8 cellular contexts compared by ENCODE assay signal in genomic region chr22:22855617-22856308, GRCh38. TPM values are rescaled to one million over a fixed set of nuclear protein-coding genes. Genes with fewer than 3 reads are reported as not detected.
DNase-seq lines count a peak whose midpoint lies in the region; ATAC-seq and TF ChIP-seq lines count a peak whose summit lies in the region.

No MANE protein-coding gene starts in this region.

- no peaks in the 10 kb centered on the region for H3K9me3 Mint-ChIP-seq in activated naive CD4-positive, alpha-beta T cell treated with anti-CD3 and anti-CD28 coated beads, Interleukin-2, amount 10 ng/mL, durations not matched to agents 7 days and 5 days

- intact Hi-C loops in adrenal gland (cut with DNase I), result loop anchor here in 1 of 2 donors (10.0 kb wide), 1 partner anchor 99 kb away; no protein-coding TSS in a partner anchor

- peak in 1 of 6 experiments; percentile 36 for TF ChIP-seq CTCF in adrenal gland (IDR thresholded peaks at IDR 0.05)

- H2BK5ac ChIP-seq in mesenchymal stem cell (ENCODE audit: low read depth, low read length, poor library complexity, severe bottlenecking), result no peak overlapping the region

- H3K9ac ChIP-seq in mesenchymal stem cell (ENCODE audit: low read length), result no peak overlapping the region

- peaks cover 79% of the 10 kb centered on the region for H3K27me3 Mint-ChIP-seq in activated naive CD4-positive, alpha-beta T cell treated with anti-CD3 and anti-CD28 coated beads, Interleukin-2, amount 10 ng/mL, durations not matched to agents 7 days and 5 days

- H3K27ac Mint-ChIP-seq in activated naive CD4-positive, alpha-beta T cell treated with anti-CD3 and anti-CD28 coated beads, Interleukin-2, amount 10 ng/mL, durations not matched to agents 7 days and 5 days, result no peak overlapping the region

- H3K79me1 ChIP-seq in mesenchymal stem cell (replicated peaks; ENCODE audit: low read length, poor library complexity, severe bottlenecking), result no peaks in the 10 kb centered on the region

- ATAC-seq in HG03432 (IDR thresholded peaks at IDR 0.05; ENCODE audit: unreplicated experiment) (no peak), GM18502 (IDR thresholded peaks at IDR 0.05; ENCODE audit: poor library complexity, unreplicated experiment) (no peak)

- no peak for TF ChIP-seq POLR2A in adrenal gland (IDR thresholded peaks at IDR 0.05)

- H3K27me3 ChIP-seq in mesenchymal stem cell (ENCODE audit: control insufficient read depth in 1 of 2, insufficient read depth in 1 of 2, low read length in 2 of 2) (peaks cover 0 to 85% of the 10 kb centered on the region in 2 experiments), adrenal gland (no peaks in the 10 kb centered on the region)

- H3K36me3 ChIP-seq in mesenchymal stem cell (ENCODE audit: control insufficient read depth in 1 of 2, insufficient read depth in 2 of 2, low read depth in 1 of 2, low read length in 2 of 2), result no peaks in the 10 kb centered on the region
- H3K36me3 ChIP-seq in adrenal gland (replicated peaks in 1 of 2), result no peaks in the 10 kb centered on the region

- no peaks in the 10 kb centered on the region for H3K36me3 Mint-ChIP-seq in activated naive CD4-positive, alpha-beta T cell treated with anti-CD3 and anti-CD28 coated beads, Interleukin-2, amount 10 ng/mL, durations not matched to agents 7 days and 5 days

- DNase-seq in COLO668 (lab: John Stamatoyannopoulos, UW; ENCODE audit: unreplicated experiment) (peak; percentile 43), KBM-7 (peak; percentile 35), mesenchymal stem cell (no peak), adrenal gland (no peak), putamen (ENCODE audit: low spot score) (no peak)
- DNase-seq in activated naive CD4-positive, alpha-beta T cell treated with anti-CD3 and anti-CD28 coated beads, Interleukin-2, amount 10 ng/mL, durations not matched to agents 7 days and 5 days, result peak; percentile 64

- in situ Hi-C loops in KBM-7 (cut with MboI; ENCODE audit: low pct_unique_long_range_greater_than_20kb, low sequenced_read_pairs), result loop anchor here (10.0 kb wide), 1 partner anchor 99 kb away; no protein-coding TSS in a partner anchor

- no peak overlapping the region for H4K8ac ChIP-seq in mesenchymal stem cell (ENCODE audit: low read length)

- H4K91ac ChIP-seq in mesenchymal stem cell (ENCODE audit: low read length), result no peak overlapping the region

- H3K14ac ChIP-seq in mesenchymal stem cell (ENCODE audit: low read length in 2 of 2), result no peak overlapping the region

- no peak overlapping the region for H2BK12ac ChIP-seq in mesenchymal stem cell (ENCODE audit: low read length in 2 of 2)

- no peaks in the 10 kb centered on the region for H3K4me1 Mint-ChIP-seq in activated naive CD4-positive, alpha-beta T cell treated with anti-CD3 and anti-CD28 coated beads, Interleukin-2, amount 10 ng/mL, durations not matched to agents 7 days and 5 days

- no peak overlapping the region for H3K18ac ChIP-seq in mesenchymal stem cell (ENCODE audit: low read depth in 1 of 2, low read length in 2 of 2)

- H2AFZ ChIP-seq in mesenchymal stem cell (ENCODE audit: low read depth, low read length), result peak overlapping the region; percentile 53

- H3K4me2 ChIP-seq in mesenchymal stem cell (ENCODE audit: low read length, poor library complexity, severe bottlenecking), result no peak overlapping the region

- H3K27ac ChIP-seq in mesenchymal stem cell (ENCODE audit: low read length, poor library complexity, severe bottlenecking) (no peak overlapping the region), adrenal gland (no peak overlapping the region)

- H3K23ac ChIP-seq in mesenchymal stem cell (ENCODE audit: low read length in 2 of 2), result no peak overlapping the region

- H3K4me1 ChIP-seq in mesenchymal stem cell (ENCODE audit: control insufficient read depth, insufficient read depth, low read depth, low read length) (no peaks in the 10 kb centered on the region), adrenal gland (replicated peaks in 1 of 2) (no peaks in the 10 kb centered on the region)

- no peak overlapping the region for H3K4me3 Mint-ChIP-seq in activated naive CD4-positive, alpha-beta T cell treated with anti-CD3 and anti-CD28 coated beads, Interleukin-2, amount 10 ng/mL, durations not matched to agents 7 days and 5 days

- no peak overlapping the region for H3K4ac ChIP-seq in mesenchymal stem cell (ENCODE audit: low read depth in 1 of 2, low read length in 2 of 2)

- CTCF ChIA-PET in activated naive CD4-positive, alpha-beta T cell treated with anti-CD3 and anti-CD28 coated beads, Interleukin-2, amount 10 ng/mL, durations not matched to agents 7 days and 5 days (lab: Charles Lee), result interaction anchor here (0.6 to 12.0 kb wide), 21 partner anchors 8 to 119 kb away, joined by 3 to 187 read pairs (median 4); no protein-coding TSS in a partner anchor

- H3K4me3 ChIP-seq in mesenchymal stem cell (ENCODE audit: insufficient read depth in 1 of 2, low read depth in 1 of 2, low read length in 2 of 2), result no peak overlapping the region
- H3K4me3 ChIP-seq in adrenal gland, result no peak overlapping the region

- no peaks in the 10 kb centered on the region for H3K9me3 ChIP-seq in mesenchymal stem cell (ENCODE audit: control insufficient read depth, low read length)
- H3K9me3 ChIP-seq in adrenal gland (replicated peaks in 1 of 3), result no peaks in the 10 kb centered on the region

- no peak overlapping the region for H2AK5ac ChIP-seq in mesenchymal stem cell (ENCODE audit: low read length, severe bottlenecking)

- WGBS in mesenchymal stem cell, result 60% methylated on average over 5 of the region's 5 CpGs
- WGBS in adrenal gland, 4 donors, result 65 to 79% (median 72%) methylated on average over 4 to 5 of the region's 5 CpGs

- no peak overlapping the region for H2BK120ac ChIP-seq in mesenchymal stem cell (ENCODE audit: low read depth, low read length)

- H2BK15ac ChIP-seq in mesenchymal stem cell (ENCODE audit: low read depth, poor library complexity, severe bottlenecking), result no peak overlapping the region

RNA-seq across cellular contexts. Expression of gene IGLL5, which starts 31.9 kb away (rescaled TPM):
- not detected for polyA plus RNA-seq in mesenchymal stem cell (2013, experiment 1 of 2)
- polyA plus RNA-seq in mesenchymal stem cell (2013, experiment 2 of 2), result not detected
- total RNA-seq in adrenal gland, result 1 to 10 TPM in 2 of 8 donors, under 1 TPM in 1, not detected in 5; 0.43 to 2.2 (median 1.4) TPM
- polyA plus RNA-seq in adrenal gland, result 10 to 100 TPM in 1 of 3 donors, 1 to 10 TPM in 2; 1.4 to 24.7 (median 3.1) TPM

Comparison
In these comparisons a context has a peak if more than half of its experiments do, and no peak if none do; other contexts are left out.
1. DNase-seq: peak in COLO668 (single experiment), KBM-7 (single experiment) and activated naive CD4-positive, alpha-beta T cell treated with anti-CD3 and anti-CD28 coated beads, Interleukin-2, amount 10 ng/mL, durations not matched to agents 7 days and 5 days (single experiment); none in mesenchymal stem cell (single experiment), adrenal gland (0 of 7) and putamen (single experiment).